In genomic region chrX:53290441-53291041, GRCh38 we compare ENCODE assay signal across 20 cellular contexts. TPM values are rescaled to one million over a fixed set of nuclear protein-coding genes. Genes with fewer than 3 reads are reported as not detected.
A peak's percentile ranks its signal among the peaks of the same experiment; 100 is the strongest.
DNase-seq lines count a peak whose midpoint lies in the region; ATAC-seq and TF ChIP-seq lines count a peak whose summit lies in the region.
"Had no signal": no experiment of that assay in that cellular context is flagged by ENCODE, and none has a peak within 500 bp of the region (broad histone marks: within the 10 kb centered on the region; RNA-seq: fewer than 3 reads in every experiment).

No MANE protein-coding gene starts in this region.

- H3K27me3 ChIP-seq in right cardiac atrium (ENCODE audit: control insufficient read depth, insufficient read depth) (no peaks in the 10 kb centered on the region), stomach (peaks cover 0 to 16% (median 0%) of the 10 kb centered on the region in 3 donors)

- TF ChIP-seq CTCF in stomach (IDR thresholded peaks at IDR 0.05) = no peak

- peak in 1 of 2 donors; percentile 11 for ATAC-seq in right cardiac atrium

- intact Hi-C loops in right cardiac atrium (cut with DNase I) (no loop called here), stomach (cut with DNase I; ENCODE audit: low total_unique reads) (loop anchor here (10.0 kb wide), 1 partner anchor 154 kb away; no protein-coding TSS in a partner anchor)

- no peak for TF ChIP-seq POLR2A in stomach (IDR thresholded peaks at IDR 0.05)

- 72% methylated on average over 7 of the region's 7 CpGs for WGBS in right cardiac atrium
- WGBS in stomach, 5 donors = 73 to 100% (median 89%) methylated on average over 2 to 7 of the region's 7 CpGs

- H3K36me3 ChIP-seq in stomach = no peaks in the 10 kb centered on the region
- H3K36me3 ChIP-seq: HAP-1 had no signal

- DNase-seq in NCI-H2227 treated with DMSO at 0.1 percent for 48 hours (lab: John Stamatoyannopoulos, UW) = peak; percentile 37
- DNase-seq in cerebellar nuclear complex (lab: John Stamatoyannopoulos, UW) = peak; percentile 51 to 72
- DNase-seq in right cardiac atrium = no peak
- DNase-seq in kidney glomerular epithelial cell (lab: John Stamatoyannopoulos, UW) = no peak
- DNase-seq in stomach = no peak
- DNase-seq in kidney tubule cell (ENCODE audit: low spot score) = no peak
- DNase-seq: ACHN, AML-193, DMS79 treated with DMSO at 0.1 percent for 48 hours, Karpas-422, NCI-H1436, NCI-H1930, NCI-H526 treated with DMSO at 0.1 percent for 48 hours, OCI-M1, SHP77 treated with DMSO at 0.1 percent for 48 hours, SK-N-SH had no signal

- H3K4me1 ChIP-seq in right cardiac atrium (ENCODE audit: control insufficient read depth, insufficient read depth, low read length) (peaks cover 4% of the 10 kb centered on the region), stomach (peaks cover 6 to 28% (median 22%) of the 10 kb centered on the region in 4 donors)
- H3K4me1 ChIP-seq: HAP-1 had no signal

- H3K9me3 ChIP-seq in right cardiac atrium (ENCODE audit: control insufficient read depth, low read length) (no peaks in the 10 kb centered on the region), stomach (no peaks in the 10 kb centered on the region)
- H3K9me3 ChIP-seq: HAP-1, SK-N-SH had no signal

- H3K27ac ChIP-seq in right cardiac atrium (ENCODE audit: low read length) (peak overlapping the region; percentile 81), temporal lobe (ENCODE audit: low read depth, low read length) (peak overlapping the region; percentile 14), stomach (no peak overlapping the region)
- H3K27ac ChIP-seq: C4-2B had no signal

- no peak for TF ChIP-seq EP300 in stomach (IDR thresholded peaks at IDR 0.05)

- H3K4me3 ChIP-seq in right cardiac atrium (ENCODE audit: low read length) (no peak overlapping the region), stomach (no peak overlapping the region)
- H3K4me3 ChIP-seq: HAP-1 had no signal

RNA-seq across cellular contexts. Expression of gene IQSEC2, which starts 9.2 kb away (rescaled TPM):
- total RNA-seq in right cardiac atrium (10 to 100 TPM; 11.6 to 15.3 (median 14.6) TPM), temporal lobe (14.0 TPM), stomach (10 to 100 TPM in 3 of 5 donors, 1 to 10 TPM in 2; 2.9 to 22.3 (median 15.9) TPM)
- polyA plus RNA-seq in right cardiac atrium (15.1 TPM), stomach (10 to 100 TPM; 16.1 to 26.0 (median 16.5) TPM)
- polyA plus RNA-seq: IgD-negative memory B cell had no signal

Comparison
In these comparisons a context has a peak if more than half of its experiments do, and no peak if none do; other contexts are left out.
1. DNase-seq: peak in NCI-H2227 treated with DMSO at 0.1 percent for 48 hours (single experiment) and cerebellar nuclear complex (2 of 2); none in right cardiac atrium (0 of 3), kidney glomerular epithelial cell (single experiment), stomach (single experiment) and kidney tubule cell (single experiment).
2. H3K27ac ChIP-seq: peak in right cardiac atrium (single experiment) and temporal lobe (single experiment); none in stomach (0 of 5).